Comparison of ENCODE assay signal across 8 cellular contexts in genomic region chr12:95582230-95583058, GRCh38. TPM values are rescaled to one million over a fixed set of nuclear protein-coding genes. Genes with fewer than 3 reads are reported as not detected.
DNase-seq lines count a peak whose midpoint lies in the region; ATAC-seq, FAIRE-seq and TF ChIP-seq lines count a peak whose summit lies in the region.

No MANE protein-coding gene starts in this region.

- no peaks in the 10 kb centered on the region; a peak in 1 of 5 replicates for H3K27me3 ChIP-seq in K562 (ENCODE audit: control insufficient read depth in 2 of 2, insufficient read depth in 2 of 2, low read length in 2 of 2)
- no peaks in the 10 kb centered on the region for H3K27me3 ChIP-seq in liver (ENCODE audit: control insufficient read depth in 4 of 4, insufficient read depth in 4 of 4, low read length in 3 of 4)

- H3K36me3 ChIP-seq in K562 (ENCODE audit: control insufficient read depth, insufficient read depth, low read length) (no peaks in the 10 kb centered on the region), liver (ENCODE audit: control insufficient read depth in 4 of 4, insufficient read depth in 3 of 4, low read depth in 1 of 4, low read length in 3 of 4) (no peaks in the 10 kb centered on the region)

- BruUV-seq in K562 (replicated peaks; lab: Mats Ljungman, UMichigan), result no TSS peak

- no peaks in the 10 kb centered on the region for H3K9me3 ChIP-seq in K562 (replicated peaks; ENCODE audit: control insufficient read depth, insufficient read depth, low read depth, low read length)
- no peaks in the 10 kb centered on the region for H3K9me3 ChIP-seq in liver (ENCODE audit: control insufficient read depth in 4 of 4, low read length in 3 of 4)

- H3K79me2 ChIP-seq in K562 (ENCODE audit: control insufficient read depth, insufficient read depth, low read length), result no peaks in the 10 kb centered on the region

- no peak overlapping the region for H2AFZ ChIP-seq in K562 (ENCODE audit: low read depth, low read length)

- no peaks in the 10 kb centered on the region for H4K20me1 ChIP-seq in K562 (replicated peaks; ENCODE audit: control insufficient read depth, insufficient read depth, low read length)

- no peaks in the 10 kb centered on the region for H3K9me1 ChIP-seq in K562 (ENCODE audit: control insufficient read depth, insufficient read depth, low read length)

- 3% methylated on average over 8 of the region's 8 CpGs for WGBS in K562 (ENCODE audit: insufficient coverage, low coverage, missing lambda C conversion rate)
- WGBS in liver, result 47% methylated on average over 8 of the region's 8 CpGs

- H3K4me1 ChIP-seq in K562 (replicated peaks in 1 of 2; ENCODE audit: control insufficient read depth in 2 of 2, insufficient read depth in 2 of 2, low read length in 2 of 2) (no peaks in the 10 kb centered on the region; a peak in 1 of 5 replicates), liver (ENCODE audit: control insufficient read depth in 4 of 4, insufficient read depth in 4 of 4, low read length in 3 of 4) (no peaks in the 10 kb centered on the region)

- POLR2A ChIA-PET in K562 (lab: Yijun Ruan, JAX), result interaction anchor here (0.6 to 0.7 kb wide), 2 partner anchors 18 to 175 kb away, joined by 3 read pairs; no protein-coding TSS in a partner anchor

- no peak for TF ChIP-seq POLR2A in K562 (conservative IDR thresholded peaks at IDR 0.05)

- DNase-seq in Caki2 (ENCODE audit: low read depth) (peak; percentile 55), NCI-H1694 (lab: John Stamatoyannopoulos, UW) (peak; percentile 18), K562 (ENCODE audit: extremely low read depth in 1 of 4, low spot score in 3 of 4) (peak in 1 of 4 experiments; percentile 11), HuH-7.5 (ENCODE audit: low spot score) (no peak), HK-2 (ENCODE audit: unreplicated experiment) (no peak)

- in situ Hi-C loops in Caki2 (cut with HindIII; ENCODE audit: low pct_unique_long_range_greater_than_20kb, low sequenced_read_pairs), result no loop called here
- in situ Hi-C loops in K562 (cut with MboI), result no loop called here

- no peak overlapping the region for H3K4me2 ChIP-seq in K562 (ENCODE audit: insufficient read depth, low read length)

- TF ChIP-seq CTCF in K562 (IDR thresholded peaks at IDR 0.05 in 2 of 3, conservative IDR thresholded peaks at IDR 0.05 in 1 of 3; ENCODE audit: insufficient read depth in 2 of 3, low read depth in 1 of 3, low read length in 3 of 3) (peak; percentile 22 to 66 (median 37); a peak in 4 of 6 replicates), liver (IDR thresholded peaks at IDR 0.05; ENCODE audit: low read depth, low read length, missing input control) (peak; percentile 48)

- ATAC-seq in K562 (peak; percentile 59), GM18517 (IDR thresholded peaks at IDR 0.05; ENCODE audit: unreplicated experiment) (no peak), HG03565 (IDR thresholded peaks at IDR 0.05; ENCODE audit: unreplicated experiment) (no peak)

- no peak for TF ChIP-seq EP300 in K562 (IDR thresholded peaks at IDR 0.05; ENCODE audit: low read length)

- no peak overlapping the region for H3K27ac ChIP-seq in K562 (ENCODE audit: extremely low read depth, low read depth, low read length)
- H3K27ac ChIP-seq in liver (ENCODE audit: low read depth in 1 of 2, low read length in 2 of 2), result no peak overlapping the region

- no peak overlapping the region for H3K9ac ChIP-seq in K562 (ENCODE audit: insufficient read depth in 1 of 2, low read depth in 2 of 2, low read length in 2 of 2)
- H3K9ac ChIP-seq in liver (ENCODE audit: low read depth in 1 of 2, low read length in 2 of 2), result no peak overlapping the region

- intact Hi-C loops in K562 (cut with micrococcal nuclease), result loop anchor here (1.0 to 2.0 kb wide), 2 partner anchors 233 to 416 kb away; no protein-coding TSS in a partner anchor

- CTCF ChIA-PET in K562 (lab: Yijun Ruan, JAX; ENCODE audit: low intra/inter-chr PET ratio), result interaction anchor here (1.0 kb wide), 1 partner anchor 233 kb away, joined by 3 read pairs; no protein-coding TSS in a partner anchor

- TF ChIP-seq RAD21 in K562 (CRISPR knock-in tag; conservative IDR thresholded peaks at IDR 0.05 in 1 of 2, IDR thresholded peaks at IDR 0.05 in 1 of 2), result peak; percentile 44 to 69
- peak; percentile 78 for TF ChIP-seq RAD21 in liver (IDR thresholded peaks at IDR 0.05)

- FAIRE-seq in K562 (lab: Jason Lieb, UNC), result no peak

- H3K4me3 ChIP-seq in K562, result no peak overlapping the region
- no peak overlapping the region for H3K4me3 ChIP-seq in liver (ENCODE audit: low read depth in 1 of 3, low read length in 3 of 3)

TF ChIP-seq in K562, 482 proteins besides CTCF, POLR2A, EP300 and RAD21:
- TF ChIP-seq DEAF1 (CRISPR knock-in tag; IDR thresholded peaks at IDR 0.05) (0 out of 2 replicates have a peak, but pooled peaks have one; percentile 23), ZNF384 (IDR thresholded peaks at IDR 0.05; ENCODE audit: low read depth, low read length) (peak; percentile 63), ZSCAN32 (CRISPR knock-in tag; IDR thresholded peaks at IDR 0.05) (no peak)

TF ChIP-seq in liver, 16 proteins besides CTCF, POLR2A, EP300 and RAD21:
- TF ChIP-seq FOXA1 (IDR thresholded peaks at IDR 0.05) (no peak), FOXA2 (IDR thresholded peaks at IDR 0.05) (no peak), HNF4A (conservative IDR thresholded peaks at IDR 0.05) (no peak)

RNA-seq across cellular contexts. Expression of gene USP44, which starts 31.2 kb away (rescaled TPM):
- not detected in 2 replicates for total RNA-seq in Caki2 (2014; rRNA removed; shearing (Covaris generic); ENCODE audit: low replicate concordance)
- 4.8 and 8.7 TPM in 2 replicates for total RNA-seq in K562 (2011; cell fraction: chromatin; rRNA removed; ENCODE audit: low replicate concordance)
- 1.4 and 1.7 TPM in 2 replicates for total RNA-seq in K562 (2011; cell fraction: nucleolus; rRNA removed)
- total RNA-seq in K562 (2011; cell fraction: nucleoplasm; rRNA removed), result 4.2 and 8.9 TPM in 2 replicates
- total RNA-seq in K562 (2014; rRNA removed), result 2.8 and 5.7 TPM in 2 replicates
- 3.4 and 4.0 TPM in 2 replicates for total RNA-seq in K562 (2014; rRNA removed; fragmentation: Illumina TruSeq; extraction: Trizol)
- total RNA-seq in K562 (2015; rRNA removed; fragmentation: Illumina TruSeq; extraction: Trizol), result 2.1 and 3.3 TPM in 2 replicates
- total RNA-seq in K562 (2021), result 2.1 and 3.0 TPM in 2 replicates
- 3.1 and 4.2 TPM in 2 replicates for polyA plus RNA-seq in K562 (2011; rRNA removed)
- polyA plus RNA-seq in K562 (2011; cell fraction: cytosol; rRNA removed), result 0.91 and 1.9 TPM in 2 replicates
- 3.0 and 3.1 TPM in 2 replicates for polyA plus RNA-seq in K562 (2011; cell fraction: nucleus; rRNA removed)
- 1.7 and 2.8 TPM in 2 replicates for polyA plus RNA-seq in K562 (2012)
- 2.8 and 2.9 TPM in 2 replicates for polyA plus RNA-seq in K562 (2014; fragmentation: Illumina TruSeq; extraction: Trizol)
- polyA plus RNA-seq in K562 (2014; fragmentation: Nextera tagmentation; extraction: Ambion mirVana), result 1 to 10 TPM; 2.1 to 2.4 TPM
- polyA plus RNA-seq in K562 (2014; rRNA removed), result 2.3 and 2.9 TPM in 2 replicates
- 14.8 and 19.0 TPM in 2 replicates for polyA minus RNA-seq in K562 (2011; rRNA and poly(A)+ RNA removed)
- polyA minus RNA-seq in K562 (2011; cell fraction: cytosol; rRNA and poly(A)+ RNA removed), result 1.4 and 1.7 TPM in 2 replicates
- 2.2 and 2.6 TPM in 2 replicates for polyA minus RNA-seq in K562 (2011; cell fraction: nucleus; rRNA and poly(A)+ RNA removed)
- total RNA-seq in liver, result under 1 TPM in 1 of 2 donors, not detected in 1; 0.33 TPM
- polyA plus RNA-seq in liver, result under 1 TPM; 0.03 to 0.14 TPM

Comparison
In these comparisons a context has a peak if more than half of its experiments do, and no peak if none do; other contexts are left out.
1. DNase-seq: peak in Caki2 (single experiment) and NCI-H1694 (single experiment); none in HuH-7.5 (single experiment) and HK-2 (single experiment).